1 cellular context compared by ENCODE assay signal in genomic region chr20:45416917-45417316, GRCh38.
TF ChIP-seq lines count a peak whose summit lies in the region.

No MANE protein-coding gene starts in this region.

TF ChIP-seq in H1, 55 proteins besides CTCF, POLR2A, EP300 and RAD21:
- no peak for TF ChIP-seq RFX5 (IDR thresholded peaks at IDR 0.05; ENCODE audit: borderline replicate concordance, low read depth, low read length)
- no peak for TF ChIP-seq HDAC2 (IDR thresholded peaks at IDR 0.05; ENCODE audit: borderline replicate concordance in 1 of 2, low read depth in 2 of 2, low read length in 2 of 2)
- no peak for TF ChIP-seq MAFK (IDR thresholded peaks at IDR 0.05; ENCODE audit: low read depth, low read length)
- TF ChIP-seq POLR2AphosphoS5 (IDR thresholded peaks at IDR 0.05; ENCODE audit: low read depth, low read length) = no peak
- no peak for TF ChIP-seq YY1 (IDR thresholded peaks at IDR 0.05; ENCODE audit: low read depth, low read length)
- TF ChIP-seq E2F6 (IDR thresholded peaks at IDR 0.05) = no peak
- no peak for TF ChIP-seq PHF8 (conservative IDR thresholded peaks at IDR 0.05; ENCODE audit: low read depth, low read length)
- TF ChIP-seq TAF7 (optimal IDR thresholded peaks at IDR 0.05; ENCODE audit: borderline replicate concordance, low read depth, low read length) = no peak
- no peak for TF ChIP-seq SRF (IDR thresholded peaks at IDR 0.05; ENCODE audit: low read depth, low read length)
- TF ChIP-seq CHD7 (IDR thresholded peaks at IDR 0.05; ENCODE audit: insufficient replicate concordance, low read length) = no peak
- TF ChIP-seq POU5F1 (IDR thresholded peaks at IDR 0.05; ENCODE audit: low read depth, low read length) = no peak
- TF ChIP-seq BACH1 (IDR thresholded peaks at IDR 0.05; ENCODE audit: low read length) = no peak
- no peak for TF ChIP-seq ZNF274 (IDR thresholded peaks at IDR 0.05; ENCODE audit: borderline replicate concordance, extremely low read depth, low read length)
- no peak for TF ChIP-seq CHD1 (IDR thresholded peaks at IDR 0.05; ENCODE audit: low read depth, low read length)
- TF ChIP-seq CEBPB (IDR thresholded peaks at IDR 0.05; ENCODE audit: low read depth, low read length) = no peak
- no peak for TF ChIP-seq SIN3A (conservative IDR thresholded peaks at IDR 0.05 in 1 of 2, IDR thresholded peaks at IDR 0.05 in 1 of 2; ENCODE audit: low read depth in 1 of 2, low read length in 2 of 2)
- no peak for TF ChIP-seq SP4 (IDR thresholded peaks at IDR 0.05; ENCODE audit: low read length)
- TF ChIP-seq ATF3 (IDR thresholded peaks at IDR 0.05; ENCODE audit: insufficient read depth, low read depth, low read length) = no peak
